ENCODE assay signal across 11 cellular contexts in genomic region chr16:66899310-66899944, GRCh38. TPM values are rescaled to one million over a fixed set of nuclear protein-coding genes. Genes with fewer than 3 reads are reported as not detected.
A peak's percentile ranks its signal among the peaks of the same experiment; 100 is the strongest.
DNase-seq lines count a peak whose midpoint lies in the region; ATAC-seq and TF ChIP-seq lines count a peak whose summit lies in the region.
"Had no signal": no experiment of that assay in that cellular context is flagged by ENCODE, and none has a peak within 500 bp of the region (broad histone marks: within the 10 kb centered on the region; RNA-seq: fewer than 3 reads in every experiment).

No MANE protein-coding gene starts in this region.

- no peak overlapping the region for H2BK5ac ChIP-seq in mesendoderm (ENCODE audit: low read length)

- H3K4me2 ChIP-seq in mesendoderm (ENCODE audit: low read length) = no peak overlapping the region

- no peaks in the 10 kb centered on the region for H3K36me3 Mint-ChIP-seq in type B pancreatic cell
- H3K36me3 Mint-ChIP-seq in activated naive CD4-positive, alpha-beta T cell treated with anti-CD3 and anti-CD28 coated beads for 36 hours (ENCODE audit: low read depth) = no peaks in the 10 kb centered on the region

- H3K4me1 Mint-ChIP-seq in type B pancreatic cell (ENCODE audit: unreplicated experiment) = peaks cover 16% of the 10 kb centered on the region
- H3K4me1 Mint-ChIP-seq in activated naive CD4-positive, alpha-beta T cell treated with anti-CD3 and anti-CD28 coated beads for 36 hours (ENCODE audit: low read depth) = no peaks in the 10 kb centered on the region

- H3K79me1 ChIP-seq in mesendoderm (ENCODE audit: low read length) = no peaks in the 10 kb centered on the region

- H3K4me1 ChIP-seq in mesendoderm (ENCODE audit: control insufficient read depth, low read depth, low read length) = no peaks in the 10 kb centered on the region

- peak overlapping the region in 40 of 59 donors; percentile 10 to 89 (median 56) for H3K27ac ChIP-seq in dorsolateral prefrontal cortex
- H3K27ac ChIP-seq in mesendoderm (ENCODE audit: low read depth, low read length) = no peak overlapping the region
- H3K27ac ChIP-seq: 22Rv1 had no signal

- no peaks in the 10 kb centered on the region for H3K27me3 Mint-ChIP-seq in type B pancreatic cell
- no peaks in the 10 kb centered on the region for H3K27me3 Mint-ChIP-seq in activated naive CD4-positive, alpha-beta T cell treated with anti-CD3 and anti-CD28 coated beads for 36 hours (ENCODE audit: low read depth)

- no peak overlapping the region for H3K18ac ChIP-seq in mesendoderm (ENCODE audit: low read length)

- no peak overlapping the region for H4K8ac ChIP-seq in mesendoderm (ENCODE audit: low read depth, low read length)

- no peak overlapping the region for H3K23ac ChIP-seq in mesendoderm (ENCODE audit: low read length)

- TF ChIP-seq CTCF in dorsolateral prefrontal cortex (IDR thresholded peaks at IDR 0.05 in 54 of 56, conservative IDR thresholded peaks at IDR 0.05 in 2 of 56; ENCODE audit: low read depth in 1 of 56, partially characterized antibody in 56 of 56) (no peak), type B pancreatic cell (conservative IDR thresholded peaks at IDR 0.05) (no peak)

- H2BK120ac ChIP-seq in mesendoderm (ENCODE audit: low read depth, low read length) = no peak overlapping the region

- H3K27ac Mint-ChIP-seq in type B pancreatic cell = peak overlapping the region; percentile 71
- H3K27ac Mint-ChIP-seq in activated naive CD4-positive, alpha-beta T cell treated with anti-CD3 and anti-CD28 coated beads for 36 hours = no peak overlapping the region

- H2BK15ac ChIP-seq in mesendoderm (replicated peaks; ENCODE audit: low read depth) = no peak overlapping the region

- intact Hi-C loops in dorsolateral prefrontal cortex (cut with DNase I) = loop anchor here in 1 of 2 donors (10.0 kb wide), 2 partner anchors 45 to 125 kb away; partner anchors contain the start of gene CBFB
- intact Hi-C loops in activated naive CD4-positive, alpha-beta T cell treated with anti-CD3 and anti-CD28 coated beads for 36 hours (cut with micrococcal nuclease) = no loop called here

- H3K27me3 ChIP-seq in dorsolateral prefrontal cortex (no peaks in the 10 kb centered on the region), mesendoderm (ENCODE audit: insufficient read depth, low read length, poor library complexity) (no peaks in the 10 kb centered on the region)

- WGBS in mesendoderm (ENCODE audit: extremely low coverage, insufficient coverage, low lambda C conversion rate) = no CpG with 5 or more reads among the region's 6 CpGs

- H3K4ac ChIP-seq in mesendoderm (ENCODE audit: low read depth, low read length) = no peak overlapping the region

- H3K36me3 ChIP-seq in mesendoderm (ENCODE audit: control insufficient read depth, insufficient read depth, low read length) = no peaks in the 10 kb centered on the region

- peak overlapping the region; percentile 13 for H3K4me3 Mint-ChIP-seq in type B pancreatic cell
- no peak overlapping the region for H3K4me3 Mint-ChIP-seq in activated naive CD4-positive, alpha-beta T cell treated with anti-CD3 and anti-CD28 coated beads for 36 hours

- H3K56ac ChIP-seq in mesendoderm (ENCODE audit: low read length) = peak overlapping the region; percentile 5

- CTCF ChIA-PET in activated naive CD4-positive, alpha-beta T cell treated with anti-CD3 and anti-CD28 coated beads for 36 hours (lab: Charles Lee) = no interaction called here

- no peaks in the 10 kb centered on the region for H3K79me2 ChIP-seq in mesendoderm (ENCODE audit: control insufficient read depth, insufficient read depth, low read length)

- no peak overlapping the region for H3K9ac ChIP-seq in mesendoderm (ENCODE audit: low read length)

- DNase-seq in DMS 273 (lab: John Stamatoyannopoulos, UW; ENCODE audit: unreplicated experiment) (peak; percentile 48), DMS 273 treated with DMSO at 0.1 percent for 48 hours (lab: John Stamatoyannopoulos, UW) (no peak), dorsolateral prefrontal cortex (no peak), mesendoderm (no peak), type B pancreatic cell (ENCODE audit: extremely low spot score, unreplicated experiment) (no peak)
- DNase-seq in activated naive CD4-positive, alpha-beta T cell treated with anti-CD3 and anti-CD28 coated beads for 36 hours = no peak
- DNase-seq: activated CD4-positive, CD25-positive, alpha-beta regulatory T cell had no signal

- H3K4me3 ChIP-seq in dorsolateral prefrontal cortex (no peak overlapping the region), mesendoderm (ENCODE audit: low read length) (no peak overlapping the region)

- H4K5ac ChIP-seq in mesendoderm (ENCODE audit: low read length) = no peak overlapping the region

- H3K9me3 Mint-ChIP-seq in type B pancreatic cell = no peaks in the 10 kb centered on the region
- H3K9me3 Mint-ChIP-seq in activated naive CD4-positive, alpha-beta T cell treated with anti-CD3 and anti-CD28 coated beads for 36 hours = no peaks in the 10 kb centered on the region

- no peak overlapping the region for H2AK5ac ChIP-seq in mesendoderm (ENCODE audit: low read length)

- ATAC-seq in GM21737 (IDR thresholded peaks at IDR 0.05; ENCODE audit: unreplicated experiment) (no peak), GM21390 (IDR thresholded peaks at IDR 0.05; ENCODE audit: unreplicated experiment) (no peak)

RNA-seq across cellular contexts. Expression of gene PDP2, which starts 19.1 kb away (rescaled TPM):
- total RNA-seq in dorsolateral prefrontal cortex = 10 to 100 TPM; 18.3 to 46.8 (median 28.7) TPM
- polyA plus RNA-seq in mesendoderm (2013, experiment 1 of 2) = 5.9 TPM
- polyA plus RNA-seq in mesendoderm (2013, experiment 2 of 2) = 6.1 TPM
- 16.1 and 18.5 TPM in 2 replicates for total RNA-seq in type B pancreatic cell (ENCODE audit: low replicate concordance)
- total RNA-seq in activated naive CD4-positive, alpha-beta T cell treated with anti-CD3 and anti-CD28 coated beads for 36 hours = 10 to 100 TPM; 18.8 to 20.6 TPM

RNA-seq across cellular contexts. Expression of gene CDH16, which starts 19.3 kb away (rescaled TPM):
- total RNA-seq in dorsolateral prefrontal cortex (under 1 TPM in 1 of 120 experiments, not detected in 119; 0.60 TPM), type B pancreatic cell (ENCODE audit: low replicate concordance) (0.55 and 1.7 TPM in 2 replicates)
- polyA plus RNA-seq in mesendoderm (2013, experiment 1 of 2) = not detected
- not detected for polyA plus RNA-seq in mesendoderm (2013, experiment 2 of 2)
- not detected for total RNA-seq in activated naive CD4-positive, alpha-beta T cell treated with anti-CD3 and anti-CD28 coated beads for 36 hours
- total RNA-seq: lung microvascular endothelial cell had no signal

RNA-seq across cellular contexts. Expression of gene RRAD, which starts 25.9 kb away (rescaled TPM):
- total RNA-seq in dorsolateral prefrontal cortex = 10 to 100 TPM in 2 of 120 experiments, 1 to 10 TPM in 108, under 1 TPM in 10; 0.55 to 13.8 (median 2.0) TPM
- polyA plus RNA-seq in mesendoderm (2013, experiment 1 of 2) = 0.06 TPM
- polyA plus RNA-seq in mesendoderm (2013, experiment 2 of 2) = 0.04 TPM
- total RNA-seq in type B pancreatic cell (ENCODE audit: low replicate concordance) = 1.3 and 2.5 TPM in 2 replicates
- total RNA-seq in activated naive CD4-positive, alpha-beta T cell treated with anti-CD3 and anti-CD28 coated beads for 36 hours = under 1 TPM in 1 of 2 experiments, not detected in 1; 0.25 TPM

RNA-seq across cellular contexts. Expression of gene CIAO2B, which starts 34.8 kb away (rescaled TPM):
- 10 to 100 TPM; 52.1 to 95.9 (median 74.6) TPM for total RNA-seq in dorsolateral prefrontal cortex
- 80.8 TPM for polyA plus RNA-seq in mesendoderm (2013, experiment 1 of 2)
- polyA plus RNA-seq in mesendoderm (2013, experiment 2 of 2) = 79.9 TPM
- 71.3 and 74.2 TPM in 2 replicates for total RNA-seq in type B pancreatic cell (ENCODE audit: low replicate concordance)
- 100 to 1,000 TPM; 169 to 173 TPM for total RNA-seq in activated naive CD4-positive, alpha-beta T cell treated with anti-CD3 and anti-CD28 coated beads for 36 hours

RNA-seq across cellular contexts. Expression of gene CES2, which starts 35.9 kb away (rescaled TPM):
- total RNA-seq in dorsolateral prefrontal cortex = 10 to 100 TPM; 22.8 to 59.4 (median 39.9) TPM
- 7.7 TPM for polyA plus RNA-seq in mesendoderm (2013, experiment 1 of 2)
- polyA plus RNA-seq in mesendoderm (2013, experiment 2 of 2) = 7.8 TPM
- total RNA-seq in type B pancreatic cell (ENCODE audit: low replicate concordance) = 44.9 and 54.1 TPM in 2 replicates
- 10 to 100 TPM; 20.0 to 22.0 TPM for total RNA-seq in activated naive CD4-positive, alpha-beta T cell treated with anti-CD3 and anti-CD28 coated beads for 36 hours
